Comparison of ENCODE assay signal across 8 cellular contexts in the genomic region with DNA sequence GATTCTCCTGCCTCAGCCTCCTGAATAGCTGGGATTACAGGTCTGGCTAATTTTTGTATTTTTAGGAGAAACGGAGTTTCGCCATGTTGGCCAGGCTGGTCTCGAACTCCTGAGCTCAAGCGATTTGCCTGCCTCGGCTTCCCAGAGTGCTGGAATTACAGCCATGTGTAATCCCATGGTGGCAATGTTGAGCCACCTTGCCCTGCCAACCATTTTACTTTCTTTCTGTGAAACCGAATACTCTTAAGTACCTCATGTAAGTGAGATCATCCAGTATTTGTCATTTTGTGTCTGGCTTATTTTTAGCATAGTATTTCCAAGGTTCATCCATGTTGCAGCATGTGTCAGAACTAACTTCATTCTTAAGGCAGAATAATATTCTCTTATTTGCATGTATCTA. TPM values are rescaled to one million over a fixed set of nuclear protein-coding genes. Genes with fewer than 3 reads are reported as not detected.
DNase-seq lines count a peak whose midpoint lies in the region; ATAC-seq and TF ChIP-seq lines count a peak whose summit lies in the region.

No MANE protein-coding gene starts in this region.

- H3K27me3 Mint-ChIP-seq in activated T-cell treated with anti-CD3 and anti-CD28 coated beads, Interleukin-2, amount 50 U/mL, for 72 hours (ENCODE audit: low read depth), result no peaks in the 10 kb centered on the region
- no peaks in the 10 kb centered on the region for H3K27me3 Mint-ChIP-seq in activated naive CD8-positive, alpha-beta T cell

- no peaks in the 10 kb centered on the region for H3K9me3 Mint-ChIP-seq in activated T-cell treated with anti-CD3 and anti-CD28 coated beads, Interleukin-2, amount 50 U/mL, for 72 hours
- H3K9me3 Mint-ChIP-seq in activated naive CD8-positive, alpha-beta T cell (ENCODE audit: low read depth), result no peaks in the 10 kb centered on the region

- TF ChIP-seq EP300 in transverse colon (IDR thresholded peaks at IDR 0.05; ENCODE audit: low read depth), result no peak

- intact Hi-C loops in transverse colon (cut with DNase I; ENCODE audit: low total_unique reads), result no loop called here

- 77% methylated on average over 6 of the region's 6 CpGs; no CpG with 5 or more reads in 1 of the 2 donors for WGBS in transverse colon (ENCODE audit: low coverage in 1 of 2), 2 donors

- H3K27ac ChIP-seq in transverse colon, result peak overlapping the region; percentile 80 to 99 (median 82)

- peaks cover 52 to 95% (median 78%) of the 10 kb centered on the region in 4 donors for H3K4me1 ChIP-seq in transverse colon

- H3K27me3 ChIP-seq in transverse colon, result no peaks in the 10 kb centered on the region

- H3K36me3 ChIP-seq in transverse colon, result no peaks in the 10 kb centered on the region

- no peak overlapping the region for H3K4me3 ChIP-seq in transverse colon

- no peak for TF ChIP-seq POLR2A in transverse colon (IDR thresholded peaks at IDR 0.05)

- TF ChIP-seq CTCF in transverse colon (IDR thresholded peaks at IDR 0.05), result no peak

- peak overlapping the region; percentile 18 to 80 for H3K4me3 Mint-ChIP-seq in activated T-cell treated with anti-CD3 and anti-CD28 coated beads, Interleukin-2, amount 50 U/mL, for 72 hours
- H3K4me3 Mint-ChIP-seq in activated naive CD8-positive, alpha-beta T cell, result peak overlapping the region; percentile 35

- no peak for ATAC-seq in activated T-cell treated with anti-CD3 and anti-CD28 coated beads, Interleukin-2, amount 50 U/mL, for 72 hours (replicated peaks in 1 of 2)

- H3K9me3 ChIP-seq in transverse colon, result no peaks in the 10 kb centered on the region

- peaks cover 100% of the 10 kb centered on the region for H3K4me1 Mint-ChIP-seq in activated T-cell treated with anti-CD3 and anti-CD28 coated beads, Interleukin-2, amount 50 U/mL, for 72 hours (ENCODE audit: low read depth)
- peaks cover 85% of the 10 kb centered on the region for H3K4me1 Mint-ChIP-seq in activated naive CD8-positive, alpha-beta T cell (ENCODE audit: low read depth)

- in situ Hi-C loops in transverse colon (cut with MboI; ENCODE audit: low pct_ligation_motif_present in 1 of 4, low pct_unique_long_range_greater_than_20kb in 1 of 4, low sequenced_read_pairs in 3 of 4), result no loop called here

- DNase-seq in activated T-cell treated with anti-CD3 and anti-CD28 coated beads, Interleukin-2, amount 50 U/mL, for 72 hours, result no peak
- no peak for DNase-seq in activated T-cell treated with anti-CD3 and anti-CD28 coated beads, Interleukin-2, amount 50 U/mL, for 48 hours
- DNase-seq in kidney tubule cell (ENCODE audit: low spot score) (peak; percentile 56), transverse colon (no peak), GDM1 (lab: John Stamatoyannopoulos, UW) (no peak), DMS153 (lab: John Stamatoyannopoulos, UW) (no peak)
- no peak for DNase-seq in activated CD4-positive, CD25-positive, alpha-beta regulatory T cell (lab: John Stamatoyannopoulos, UW)

- peaks cover 1 to 13% of the 10 kb centered on the region in 2 donors for H3K36me3 Mint-ChIP-seq in activated T-cell treated with anti-CD3 and anti-CD28 coated beads, Interleukin-2, amount 50 U/mL, for 72 hours (ENCODE audit: insufficient read depth in 2 of 2)
- no peaks in the 10 kb centered on the region for H3K36me3 Mint-ChIP-seq in activated naive CD8-positive, alpha-beta T cell

- peak overlapping the region; percentile 85 for H3K27ac Mint-ChIP-seq in activated T-cell treated with anti-CD3 and anti-CD28 coated beads, Interleukin-2, amount 50 U/mL, for 72 hours
- peak overlapping the region; percentile 82 for H3K27ac Mint-ChIP-seq in activated naive CD8-positive, alpha-beta T cell

RNA-seq across cellular contexts. Expression of gene PRRC2B, which starts 8.2 kb away (rescaled TPM):
- total RNA-seq in activated T-cell treated with anti-CD3 and anti-CD28 coated beads, Interleukin-2, amount 50 U/mL, for 72 hours, result 100 to 1,000 TPM; 179 to 214 TPM
- total RNA-seq in transverse colon, result 100 to 1,000 TPM in 2 of 4 donors, 10 to 100 TPM in 2; 73.7 to 171 (median 98.9) TPM
